ENCODE assay signal across 26 cellular contexts in genomic region chr10:109306698-109307097, GRCh38.
DNase-seq lines count a peak whose midpoint lies in the region; ATAC-seq, FAIRE-seq and TF ChIP-seq lines count a peak whose summit lies in the region.
"Had no signal": no experiment of that assay in that cellular context is flagged by ENCODE, and none has a peak within 500 bp of the region (broad histone marks: within the 10 kb centered on the region; RNA-seq: fewer than 3 reads in every experiment).

No MANE protein-coding gene starts in this region.

- no peaks in the 10 kb centered on the region for H3K4me1 ChIP-seq in astrocyte (ENCODE audit: insufficient read depth, low read length)
- H3K4me1 ChIP-seq: Peyer's patch, SJSA1 had no signal

- no peaks in the 10 kb centered on the region for H3K27me3 Mint-ChIP-seq in astrocyte (ENCODE audit: low read depth, unreplicated experiment)
- peaks cover 2% of the 10 kb centered on the region for H3K27me3 Mint-ChIP-seq in nephron progenitor cell (ENCODE audit: low read depth, poor library complexity)
- H3K27me3 Mint-ChIP-seq: IgD-negative memory B cell had no signal

- TF ChIP-seq CTCF in astrocyte (IDR thresholded peaks at IDR 0.05; ENCODE audit: insufficient read depth, low read depth, low read length) (no peak), nephron progenitor cell (IDR thresholded peaks at IDR 0.05) (no peak)

- H4K20me1 ChIP-seq in astrocyte (ENCODE audit: insufficient read depth, low read length): no peaks in the 10 kb centered on the region

- no peak overlapping the region for H3K4me3 ChIP-seq in astrocyte (ENCODE audit: insufficient read depth, low read depth, low read length)
- H3K4me3 ChIP-seq: Peyer's patch, SJSA1 had no signal

- H3K27ac Mint-ChIP-seq in astrocyte (ENCODE audit: unreplicated experiment) (no peak overlapping the region), nephron progenitor cell (peak overlapping the region; percentile 47)
- H3K27ac Mint-ChIP-seq: CD8-positive, alpha-beta T cell; IgD-negative memory B cell had no signal

- H3K9ac ChIP-seq in astrocyte (ENCODE audit: low read length): no peak overlapping the region

- H3K36me3 Mint-ChIP-seq in astrocyte (ENCODE audit: low read depth, unreplicated experiment): no peaks in the 10 kb centered on the region
- H3K36me3 Mint-ChIP-seq in nephron progenitor cell (ENCODE audit: low read depth): no peaks in the 10 kb centered on the region
- H3K36me3 Mint-ChIP-seq: CD8-positive, alpha-beta T cell had no signal

- no peak overlapping the region for H3K4me3 Mint-ChIP-seq in astrocyte (ENCODE audit: unreplicated experiment)
- H3K4me3 Mint-ChIP-seq in nephron progenitor cell: no peak overlapping the region
- H3K4me3 Mint-ChIP-seq: CD8-positive, alpha-beta T cell; IgD-negative memory B cell had no signal

- no peaks in the 10 kb centered on the region for H3K9me3 ChIP-seq in astrocyte (ENCODE audit: insufficient read depth, low read depth, low read length)
- H3K9me3 ChIP-seq: Peyer's patch, SJSA1 had no signal

- FAIRE-seq in astrocyte (lab: Jason Lieb, UNC): no peak
- FAIRE-seq: HTR-8/SVneo had no signal

- no peaks in the 10 kb centered on the region for H3K27me3 ChIP-seq in astrocyte (ENCODE audit: insufficient read depth, low read length)
- H3K27me3 ChIP-seq: Peyer's patch, SJSA1 had no signal

- no peak overlapping the region for H2AFZ ChIP-seq in astrocyte (ENCODE audit: low read depth, low read length)

- no peaks in the 10 kb centered on the region for H3K79me2 ChIP-seq in astrocyte (ENCODE audit: insufficient read depth, low read length)

- no peaks in the 10 kb centered on the region for H3K9me3 Mint-ChIP-seq in astrocyte (ENCODE audit: unreplicated experiment)
- H3K9me3 Mint-ChIP-seq in nephron progenitor cell: no peaks in the 10 kb centered on the region

- no peak overlapping the region for H3K4me2 ChIP-seq in astrocyte (ENCODE audit: low read length)

- no peak for ATAC-seq in GM19324 (IDR thresholded peaks at IDR 0.05; ENCODE audit: low FRiP score, unreplicated experiment)
- ATAC-seq: CD8-positive, alpha-beta T cell had no signal

- H3K27ac ChIP-seq in astrocyte (ENCODE audit: low read depth, low read length): no peak overlapping the region
- H3K27ac ChIP-seq: HL-60, Peyer's patch, SJSA1 had no signal

- H3K4me1 Mint-ChIP-seq in astrocyte (ENCODE audit: low read depth, unreplicated experiment) (no peaks in the 10 kb centered on the region), nephron progenitor cell (no peaks in the 10 kb centered on the region)
- H3K4me1 Mint-ChIP-seq: IgD-negative memory B cell had no signal

- DNase-seq in EH (ENCODE audit: low read depth) (peak; percentile 43), HS-5 (ENCODE audit: low read depth) (peak; percentile 9), astrocyte (ENCODE audit: low read depth) (peak; percentile 9), nephron progenitor cell (no peak), NCI-H446 (lab: John Stamatoyannopoulos, UW) (no peak), medulla oblongata (ENCODE audit: extremely low spot score) (no peak)
- no peak for DNase-seq in stimulated activated CD4-positive, alpha-beta T cell treated with anti-CD3 and anti-CD28 coated beads, Interleukin-4, amount 100 ng/mL, for 4 hours
- DNase-seq: AML-193; C1 segment of cervical spinal cord; Calu3; CD8-positive, alpha-beta T cell; DMS153; GF-D8; H7; NCI-H1694; NCI-H2081; NCI-H2171; NCI-H345; NCI-H524 treated with DMSO at 0.1 percent for 48 hours; NCI-H82; Peyer's patch had no signal

- H3K36me3 ChIP-seq in astrocyte (ENCODE audit: insufficient read depth, low read length): no peaks in the 10 kb centered on the region
- H3K36me3 ChIP-seq: Peyer's patch, SJSA1 had no signal

Comparison
In these comparisons a context has a peak if more than half of its experiments do, and no peak if none do; other contexts are left out.
1. DNase-seq: peak in EH (single experiment), HS-5 (single experiment) and astrocyte (single experiment); none in nephron progenitor cell (single experiment), NCI-H446 (0 of 2), medulla oblongata (single experiment) and stimulated activated CD4-positive, alpha-beta T cell treated with anti-CD3 and anti-CD28 coated beads, Interleukin-4, amount 100 ng/mL, for 4 hours (0 of 2).